ENCODE assay signal across 9 cellular contexts in genomic region chr18:20971886-20972267, GRCh38.
DNase-seq lines count a peak whose midpoint lies in the region; ATAC-seq and TF ChIP-seq lines count a peak whose summit lies in the region.
"Had no signal": no experiment of that assay in that cellular context is flagged by ENCODE, and none has a peak within 500 bp of the region (broad histone marks: within the 10 kb centered on the region; RNA-seq: fewer than 3 reads in every experiment).

No MANE protein-coding gene starts in this region.

- H3K36me3 ChIP-seq in HEK293 (ENCODE audit: control insufficient read depth in 2 of 2, insufficient read depth in 1 of 2, low read length in 2 of 2) (peaks cover 23 to 39% of the 10 kb centered on the region in 2 experiments), thoracic aorta (peaks cover 25% of the 10 kb centered on the region)

- H3K27ac ChIP-seq in HEK293 (ENCODE audit: extremely low read depth, low read depth, low read length) (no peak overlapping the region), thoracic aorta (no peak overlapping the region)
- H3K27ac ChIP-seq: SK-N-MC had no signal

- no peak for ATAC-seq in thoracic aorta (ENCODE audit: insufficient number of reproducible peaks, low FRiP score, low read depth)

- H3K4me1 ChIP-seq in HEK293 (ENCODE audit: control insufficient read depth, insufficient read depth, low read length) (no peaks in the 10 kb centered on the region), thoracic aorta (ENCODE audit: control insufficient read depth in 1 of 2, low read depth in 2 of 2) (no peaks in the 10 kb centered on the region)

- peak; percentile 46 for DNase-seq in DMS53 (lab: John Stamatoyannopoulos, UW)
- peak; percentile 41 for DNase-seq in RKO (ENCODE audit: low spot score)
- peak; percentile 55 for DNase-seq in fibroblast of pulmonary artery (ENCODE audit: low read depth)
- DNase-seq in thoracic aorta (ENCODE audit: low spot score) = no peak
- no peak for DNase-seq in DMS153 treated with DMSO at 0.1 percent for 48 hours (lab: John Stamatoyannopoulos, UW; ENCODE audit: unreplicated experiment)
- no peak for DNase-seq in islet precursor cell
- no peak for DNase-seq in activated T-cell treated with anti-CD3 and anti-CD28 coated beads, Interleukin-2, amount 50 U/mL, for 1 hour

- H3K4me3 ChIP-seq in HEK293 (ENCODE audit: low read depth, low read length) = no peak overlapping the region
- H3K4me3 ChIP-seq in fibroblast of pulmonary artery (replicated peaks; ENCODE audit: low read depth, low read length) = no peak overlapping the region
- H3K4me3 ChIP-seq in thoracic aorta = no peak overlapping the region
- H3K4me3 ChIP-seq: SK-N-MC had no signal

- TF ChIP-seq CTCF in HEK293 (tag by site-specific recombination; IDR thresholded peaks at IDR 0.05) (no peak), fibroblast of pulmonary artery (IDR thresholded peaks at IDR 0.05; ENCODE audit: low read length, missing control alignments) (peak; percentile 68), thoracic aorta (IDR thresholded peaks at IDR 0.05) (peak; percentile 51)

- POLR2A ChIA-PET in HEK293 (lab: Yijun Ruan, JAX) = no interaction called here

- H3K27me3 ChIP-seq in thoracic aorta (replicated peaks; ENCODE audit: insufficient read depth) = no peaks in the 10 kb centered on the region

- CTCF ChIA-PET in HEK293 (lab: Yijun Ruan, JAX) = no interaction called here

- H3K9me3 ChIP-seq in HEK293 (ENCODE audit: control insufficient read depth, insufficient read depth, low read depth, low read length) (no peaks in the 10 kb centered on the region), thoracic aorta (no peaks in the 10 kb centered on the region)

TF ChIP-seq in HEK293, 187 proteins besides CTCF, POLR2A, EP300 and RAD21:
- TF ChIP-seq REST (tag by site-specific recombination; IDR thresholded peaks at IDR 0.05) = no peak
- no peak for TF ChIP-seq ZNF133 (tag by site-specific recombination; IDR thresholded peaks at IDR 0.05)
- no peak for TF ChIP-seq KLF8 (tag by site-specific recombination; IDR thresholded peaks at IDR 0.05)
- no peak for TF ChIP-seq ZNF148 (tag by site-specific recombination; IDR thresholded peaks at IDR 0.05; ENCODE audit: borderline replicate concordance)
- 0 out of 2 replicates have a peak, but pooled peaks have one; percentile 2 for TF ChIP-seq ZNF518A (tag by site-specific recombination; conservative IDR thresholded peaks at IDR 0.05; ENCODE audit: low read depth)
- TF ChIP-seq ZNF514 (tag by site-specific recombination; IDR thresholded peaks at IDR 0.05) = no peak
- no peak for TF ChIP-seq ZNF266 (tag by site-specific recombination; IDR thresholded peaks at IDR 0.05; ENCODE audit: low read depth)

Comparison
In these comparisons a context has a peak if more than half of its experiments do, and no peak if none do; other contexts are left out.
1. DNase-seq: peak in DMS53 (single experiment), RKO (single experiment) and fibroblast of pulmonary artery (single experiment); none in thoracic aorta (single experiment), DMS153 treated with DMSO at 0.1 percent for 48 hours (single experiment), islet precursor cell (single experiment) and activated T-cell treated with anti-CD3 and anti-CD28 coated beads, Interleukin-2, amount 50 U/mL, for 1 hour (single experiment).